Comparison of ENCODE assay signal across 8 cellular contexts in genomic region chr1:244796719-244797406, GRCh38. TPM values are rescaled to one million over a fixed set of nuclear protein-coding genes. Genes with fewer than 3 reads are reported as not detected.
A peak's percentile ranks its signal among the peaks of the same experiment; 100 is the strongest.
DNase-seq lines count a peak whose midpoint lies in the region; ATAC-seq and TF ChIP-seq lines count a peak whose summit lies in the region.

No MANE protein-coding gene starts in this region.

- no peaks in the 10 kb centered on the region for H3K4me1 ChIP-seq in MM.1S (ENCODE audit: low read length)

- no peaks in the 10 kb centered on the region for H3K27me3 ChIP-seq in MM.1S (replicated peaks; ENCODE audit: insufficient read depth, low read length)

- no peaks in the 10 kb centered on the region for H3K9me3 ChIP-seq in MM.1S (replicated peaks; ENCODE audit: insufficient read depth, low read length)

- in situ Hi-C loops in G401 (cut with HindIII; ENCODE audit: low sequenced_read_pairs), result no loop called here

- no peaks in the 10 kb centered on the region for H3K79me2 ChIP-seq in MM.1S (ENCODE audit: low read length)

- no peaks in the 10 kb centered on the region for H3K9me2 ChIP-seq in MM.1S (replicated peaks; ENCODE audit: insufficient read depth, low read length)

- no peaks in the 10 kb centered on the region for H3K36me3 ChIP-seq in MM.1S (replicated peaks; ENCODE audit: insufficient read depth, low read length)

- no peak overlapping the region for H3K4me2 ChIP-seq in MM.1S (ENCODE audit: low read depth, low read length)

- no peak overlapping the region for H3K27ac ChIP-seq in MM.1S (ENCODE audit: low read length)

- TF ChIP-seq CTCF in MM.1S (IDR thresholded peaks at IDR 0.05; ENCODE audit: low read length), result peak; percentile 97

- no peak overlapping the region for H3K9ac ChIP-seq in MM.1S (ENCODE audit: low read length)

- H2AFZ ChIP-seq in MM.1S (ENCODE audit: low read length), result no peak overlapping the region

- no peak overlapping the region for H3K4me3 ChIP-seq in MM.1S (ENCODE audit: low read length)
- H3K4me3 ChIP-seq in skeletal muscle cell (ENCODE audit: low read depth, low read length), result no peak overlapping the region

- ATAC-seq in GM21381 (IDR thresholded peaks at IDR 0.05; ENCODE audit: unreplicated experiment), result no peak

- H3F3A ChIP-seq in MM.1S (ENCODE audit: insufficient read depth, low read length), result no peaks in the 10 kb centered on the region

- no peaks in the 10 kb centered on the region for H4K20me1 ChIP-seq in MM.1S (ENCODE audit: insufficient read depth, low read length)

- DNase-seq in G401 (ENCODE audit: low spot score) (peak; percentile 81), MM.1S (peak; percentile 52), SW480 (ENCODE audit: low spot score) (peak; percentile 58), anterior cingulate cortex (lab: John Stamatoyannopoulos, UW) (peak in 47 of 58 donors; percentile 1 to 70 (median 21)), hepatic stellate cell (ENCODE audit: low spot score) (peak; percentile 66), skeletal muscle cell (ENCODE audit: low read depth) (peak; percentile 14), OCI-M2 (lab: John Stamatoyannopoulos, UW; ENCODE audit: unreplicated experiment) (no peak)

RNA-seq across cellular contexts. Expression of gene COX20, which starts 38.6 kb away (rescaled TPM):
- total RNA-seq in G401 (2014; rRNA removed; shearing (Covaris generic)), result 11.9 and 12.2 TPM in 2 replicates
